Comparison of ENCODE assay signal across 1 cellular context in genomic region chr9:79571309-79572031, GRCh38.
A peak's percentile ranks its signal among the peaks of the same experiment; 100 is the strongest.
TF ChIP-seq lines count a peak whose summit lies in the region.

Gene TLE4 (plus strand): TSS chr9:79571965. CDS start chr9:79572791, 826 bp downstream.

TF ChIP-seq in K562, 482 proteins besides CTCF, POLR2A, EP300 and RAD21 (continued from another document and continues in another):
- TF ChIP-seq, protein P1, sequence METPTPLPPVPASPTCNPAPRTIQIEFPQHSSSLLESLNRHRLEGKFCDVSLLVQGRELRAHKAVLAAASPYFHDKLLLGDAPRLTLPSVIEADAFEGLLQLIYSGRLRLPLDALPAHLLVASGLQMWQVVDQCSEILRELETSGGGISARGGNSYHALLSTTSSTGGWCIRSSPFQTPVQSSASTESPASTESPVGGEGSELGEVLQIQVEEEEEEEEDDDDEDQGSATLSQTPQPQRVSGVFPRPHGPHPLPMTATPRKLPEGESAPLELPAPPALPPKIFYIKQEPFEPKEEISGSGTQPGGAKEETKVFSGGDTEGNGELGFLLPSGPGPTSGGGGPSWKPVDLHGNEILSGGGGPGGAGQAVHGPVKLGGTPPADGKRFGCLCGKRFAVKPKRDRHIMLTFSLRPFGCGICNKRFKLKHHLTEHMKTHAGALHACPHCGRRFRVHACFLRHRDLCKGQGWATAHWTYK (CRISPR knock-in tag; IDR thresholded peaks at IDR 0.05): no peak
- TF ChIP-seq, protein P2, sequence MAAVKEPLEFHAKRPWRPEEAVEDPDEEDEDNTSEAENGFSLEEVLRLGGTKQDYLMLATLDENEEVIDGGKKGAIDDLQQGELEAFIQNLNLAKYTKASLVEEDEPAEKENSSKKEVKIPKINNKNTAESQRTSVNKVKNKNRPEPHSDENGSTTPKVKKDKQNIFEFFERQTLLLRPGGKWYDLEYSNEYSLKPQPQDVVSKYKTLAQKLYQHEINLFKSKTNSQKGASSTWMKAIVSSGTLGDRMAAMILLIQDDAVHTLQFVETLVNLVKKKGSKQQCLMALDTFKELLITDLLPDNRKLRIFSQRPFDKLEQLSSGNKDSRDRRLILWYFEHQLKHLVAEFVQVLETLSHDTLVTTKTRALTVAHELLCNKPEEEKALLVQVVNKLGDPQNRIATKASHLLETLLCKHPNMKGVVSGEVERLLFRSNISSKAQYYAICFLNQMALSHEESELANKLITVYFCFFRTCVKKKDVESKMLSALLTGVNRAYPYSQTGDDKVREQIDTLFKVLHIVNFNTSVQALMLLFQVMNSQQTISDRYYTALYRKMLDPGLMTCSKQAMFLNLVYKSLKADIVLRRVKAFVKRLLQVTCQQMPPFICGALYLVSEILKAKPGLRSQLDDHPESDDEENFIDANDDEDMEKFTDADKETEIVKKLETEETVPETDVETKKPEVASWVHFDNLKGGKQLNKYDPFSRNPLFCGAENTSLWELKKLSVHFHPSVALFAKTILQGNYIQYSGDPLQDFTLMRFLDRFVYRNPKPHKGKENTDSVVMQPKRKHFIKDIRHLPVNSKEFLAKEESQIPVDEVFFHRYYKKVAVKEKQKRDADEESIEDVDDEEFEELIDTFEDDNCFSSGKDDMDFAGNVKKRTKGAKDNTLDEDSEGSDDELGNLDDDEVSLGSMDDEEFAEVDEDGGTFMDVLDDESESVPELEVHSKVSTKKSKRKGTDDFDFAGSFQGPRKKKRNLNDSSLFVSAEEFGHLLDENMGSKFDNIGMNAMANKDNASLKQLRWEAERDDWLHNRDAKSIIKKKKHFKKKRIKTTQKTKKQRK (IDR thresholded peaks at IDR 0.05; ENCODE audit: borderline replicate concordance, low read depth, low read length): no peak
- TF ChIP-seq, protein P3, sequence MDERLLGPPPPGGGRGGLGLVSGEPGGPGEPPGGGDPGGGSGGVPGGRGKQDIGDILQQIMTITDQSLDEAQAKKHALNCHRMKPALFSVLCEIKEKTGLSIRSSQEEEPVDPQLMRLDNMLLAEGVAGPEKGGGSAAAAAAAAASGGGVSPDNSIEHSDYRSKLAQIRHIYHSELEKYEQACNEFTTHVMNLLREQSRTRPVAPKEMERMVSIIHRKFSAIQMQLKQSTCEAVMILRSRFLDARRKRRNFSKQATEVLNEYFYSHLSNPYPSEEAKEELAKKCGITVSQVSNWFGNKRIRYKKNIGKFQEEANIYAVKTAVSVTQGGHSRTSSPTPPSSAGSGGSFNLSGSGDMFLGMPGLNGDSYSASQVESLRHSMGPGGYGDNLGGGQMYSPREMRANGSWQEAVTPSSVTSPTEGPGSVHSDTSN (CRISPR knock-in tag; IDR thresholded peaks at IDR 0.05; ENCODE audit: low read depth): peak; percentile 59
- TF ChIP-seq, protein P3 (tag; conservative IDR thresholded peaks at IDR 0.05; ENCODE audit: low read depth): peak; percentile 91
- no peak for TF ChIP-seq RBM22 (IDR thresholded peaks at IDR 0.05; ENCODE audit: low read depth, low read length, poor library complexity, severe bottlenecking)
- no peak for TF ChIP-seq ZNF699 (CRISPR knock-in tag; IDR thresholded peaks at IDR 0.05; ENCODE audit: insufficient replicate concordance)
- no peak for TF ChIP-seq ZNF75A (CRISPR knock-in tag; IDR thresholded peaks at IDR 0.05)
- no peak for TF ChIP-seq SFPQ (IDR thresholded peaks at IDR 0.05; ENCODE audit: low read depth, low read length)
- no peak for TF ChIP-seq FOXJ3 (CRISPR knock-in tag; IDR thresholded peaks at IDR 0.05)
- TF ChIP-seq ZNF444 (CRISPR knock-in tag; IDR thresholded peaks at IDR 0.05): no peak
- TF ChIP-seq JUNB (CRISPR knock-in tag; conservative IDR thresholded peaks at IDR 0.05): no peak
- TF ChIP-seq, protein P4, sequence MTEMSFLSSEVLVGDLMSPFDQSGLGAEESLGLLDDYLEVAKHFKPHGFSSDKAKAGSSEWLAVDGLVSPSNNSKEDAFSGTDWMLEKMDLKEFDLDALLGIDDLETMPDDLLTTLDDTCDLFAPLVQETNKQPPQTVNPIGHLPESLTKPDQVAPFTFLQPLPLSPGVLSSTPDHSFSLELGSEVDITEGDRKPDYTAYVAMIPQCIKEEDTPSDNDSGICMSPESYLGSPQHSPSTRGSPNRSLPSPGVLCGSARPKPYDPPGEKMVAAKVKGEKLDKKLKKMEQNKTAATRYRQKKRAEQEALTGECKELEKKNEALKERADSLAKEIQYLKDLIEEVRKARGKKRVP (CRISPR knock-in tag; IDR thresholded peaks at IDR 0.05): no peak
- no peak for TF ChIP-seq ARID1B (IDR thresholded peaks at IDR 0.05)
- TF ChIP-seq PRDM10 (IDR thresholded peaks at IDR 0.05; ENCODE audit: partially characterized antibody): no peak
- TF ChIP-seq DPF2 (IDR thresholded peaks at IDR 0.05): no peak
- TF ChIP-seq THRAP3 (IDR thresholded peaks at IDR 0.05; ENCODE audit: borderline replicate concordance): no peak
- TF ChIP-seq NFXL1 (CRISPR knock-in tag; IDR thresholded peaks at IDR 0.05): no peak
- no peak for TF ChIP-seq NEUROD1 (IDR thresholded peaks at IDR 0.05; ENCODE audit: borderline replicate concordance, low read depth, low read length, partially characterized antibody)
- TF ChIP-seq ZNF395 (CRISPR knock-in tag; IDR thresholded peaks at IDR 0.05): no peak
- TF ChIP-seq ZNF561 (CRISPR knock-in tag; conservative IDR thresholded peaks at IDR 0.05): no peak
- TF ChIP-seq ZNF589 (CRISPR knock-in tag; IDR thresholded peaks at IDR 0.05; ENCODE audit: low read depth): no peak
- no peak for TF ChIP-seq ZBTB8A (IDR thresholded peaks at IDR 0.05; ENCODE audit: partially characterized antibody)
- peak; percentile 94 for TF ChIP-seq KDM5B (IDR thresholded peaks at IDR 0.05; ENCODE audit: insufficient replicate concordance, low read depth, low read length)
- TF ChIP-seq, protein P5, sequence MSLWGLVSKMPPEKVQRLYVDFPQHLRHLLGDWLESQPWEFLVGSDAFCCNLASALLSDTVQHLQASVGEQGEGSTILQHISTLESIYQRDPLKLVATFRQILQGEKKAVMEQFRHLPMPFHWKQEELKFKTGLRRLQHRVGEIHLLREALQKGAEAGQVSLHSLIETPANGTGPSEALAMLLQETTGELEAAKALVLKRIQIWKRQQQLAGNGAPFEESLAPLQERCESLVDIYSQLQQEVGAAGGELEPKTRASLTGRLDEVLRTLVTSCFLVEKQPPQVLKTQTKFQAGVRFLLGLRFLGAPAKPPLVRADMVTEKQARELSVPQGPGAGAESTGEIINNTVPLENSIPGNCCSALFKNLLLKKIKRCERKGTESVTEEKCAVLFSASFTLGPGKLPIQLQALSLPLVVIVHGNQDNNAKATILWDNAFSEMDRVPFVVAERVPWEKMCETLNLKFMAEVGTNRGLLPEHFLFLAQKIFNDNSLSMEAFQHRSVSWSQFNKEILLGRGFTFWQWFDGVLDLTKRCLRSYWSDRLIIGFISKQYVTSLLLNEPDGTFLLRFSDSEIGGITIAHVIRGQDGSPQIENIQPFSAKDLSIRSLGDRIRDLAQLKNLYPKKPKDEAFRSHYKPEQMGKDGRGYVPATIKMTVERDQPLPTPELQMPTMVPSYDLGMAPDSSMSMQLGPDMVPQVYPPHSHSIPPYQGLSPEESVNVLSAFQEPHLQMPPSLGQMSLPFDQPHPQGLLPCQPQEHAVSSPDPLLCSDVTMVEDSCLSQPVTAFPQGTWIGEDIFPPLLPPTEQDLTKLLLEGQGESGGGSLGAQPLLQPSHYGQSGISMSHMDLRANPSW (CRISPR knock-in tag; IDR thresholded peaks at IDR 0.05): no peak
- TF ChIP-seq, protein P6, sequence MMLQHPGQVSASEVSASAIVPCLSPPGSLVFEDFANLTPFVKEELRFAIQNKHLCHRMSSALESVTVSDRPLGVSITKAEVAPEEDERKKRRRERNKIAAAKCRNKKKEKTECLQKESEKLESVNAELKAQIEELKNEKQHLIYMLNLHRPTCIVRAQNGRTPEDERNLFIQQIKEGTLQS (IDR thresholded peaks at IDR 0.05): no peak
- TF ChIP-seq, protein P6 (CRISPR knock-in tag; conservative IDR thresholded peaks at IDR 0.05): no peak
- TF ChIP-seq, protein P7, sequence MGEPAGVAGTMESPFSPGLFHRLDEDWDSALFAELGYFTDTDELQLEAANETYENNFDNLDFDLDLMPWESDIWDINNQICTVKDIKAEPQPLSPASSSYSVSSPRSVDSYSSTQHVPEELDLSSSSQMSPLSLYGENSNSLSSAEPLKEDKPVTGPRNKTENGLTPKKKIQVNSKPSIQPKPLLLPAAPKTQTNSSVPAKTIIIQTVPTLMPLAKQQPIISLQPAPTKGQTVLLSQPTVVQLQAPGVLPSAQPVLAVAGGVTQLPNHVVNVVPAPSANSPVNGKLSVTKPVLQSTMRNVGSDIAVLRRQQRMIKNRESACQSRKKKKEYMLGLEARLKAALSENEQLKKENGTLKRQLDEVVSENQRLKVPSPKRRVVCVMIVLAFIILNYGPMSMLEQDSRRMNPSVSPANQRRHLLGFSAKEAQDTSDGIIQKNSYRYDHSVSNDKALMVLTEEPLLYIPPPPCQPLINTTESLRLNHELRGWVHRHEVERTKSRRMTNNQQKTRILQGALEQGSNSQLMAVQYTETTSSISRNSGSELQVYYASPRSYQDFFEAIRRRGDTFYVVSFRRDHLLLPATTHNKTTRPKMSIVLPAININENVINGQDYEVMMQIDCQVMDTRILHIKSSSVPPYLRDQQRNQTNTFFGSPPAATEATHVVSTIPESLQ (CRISPR knock-in tag; IDR thresholded peaks at IDR 0.05): no peak
- TF ChIP-seq CREM (IDR thresholded peaks at IDR 0.05; ENCODE audit: low read depth): peak; percentile 54
- peak; percentile 82 for TF ChIP-seq USF1 (CRISPR knock-in tag; IDR thresholded peaks at IDR 0.05)
